Comparison of ENCODE assay signal across 21 cellular contexts in genomic region chr3:28232659-28233058, GRCh38.
"Had no signal": no experiment of that assay in that cellular context is flagged by ENCODE, and none has a peak within 500 bp of the region (broad histone marks: within the 10 kb centered on the region; RNA-seq: fewer than 3 reads in every experiment).

No MANE protein-coding gene starts in this region.

- DNase-seq: activated CD4-positive, alpha-beta T cell treated with anti-CD3 and anti-CD28 coated beads, Interleukin-2, amount 10 ng/mL, durations not matched to agents 7 days and 5 days; activated CD8-positive, alpha-beta memory T cell treated with anti-CD3 and anti-CD28 coated beads, Interleukin-2, amount 50 U/mL, for 4 hours; activated CD8-positive, alpha-beta T cell treated with anti-CD3 and anti-CD28 coated beads, Interleukin-2, amount 10 ng/mL, durations not matched to agents 7 days and 5 days; activated effector memory CD4-positive, alpha-beta T cell treated with anti-CD3 and anti-CD28 coated beads, Interleukin-2, amount 50 U/mL, for 16 hours; activated naive CD4-positive, alpha-beta T cell treated with anti-CD3 and anti-CD28 coated beads, Interleukin-2, amount 50 U/mL, for 16 hours; activated T-cell treated with anti-CD3 and anti-CD28 coated beads, Interleukin-2, amount 50 U/mL, for 48 hours; effector CD8-positive, alpha-beta T cell; heart right ventricle; left ventricle myocardium inferior; mammary epithelial cell; midbrain; nucleus accumbens; posterior cingulate gyrus; sigmoid colon; stimulated activated CD4-positive, alpha-beta T cell treated with anti-CD3 and anti-CD28 coated beads, Interleukin-4, amount 100 ng/mL, for 4 hours; testis had no signal

- H3K4me1 Mint-ChIP-seq: activated CD4-positive, alpha-beta T cell treated with anti-CD3 and anti-CD28 coated beads, Interleukin-2, amount 10 ng/mL, durations not matched to agents 7 days and 5 days; nephron; stimulated activated memory B cell treated with anti-CD40 and anti-IgM and Interleukin-4, amounts not matched to agents 10 μg/mL and 1 μg/mL and 100 μg/mL, for 72 hours had no signal

- H3K36me3 Mint-ChIP-seq: stimulated activated memory B cell treated with anti-CD40 and anti-IgM and Interleukin-4, amounts not matched to agents 10 μg/mL and 1 μg/mL and 100 μg/mL, for 72 hours; type B pancreatic cell had no signal

- H3K9me3 ChIP-seq: esophagus muscularis mucosa, heart right ventricle, left ventricle myocardium inferior, sigmoid colon, testis had no signal

- H3K27ac ChIP-seq: esophagus muscularis mucosa, heart right ventricle, left ventricle myocardium inferior, sigmoid colon, testis had no signal

- H3K4me1 ChIP-seq: esophagus muscularis mucosa, heart right ventricle, left ventricle myocardium inferior, sigmoid colon, testis had no signal

- H3K27me3 ChIP-seq: esophagus muscularis mucosa, heart right ventricle, sigmoid colon, testis had no signal

- ATAC-seq: activated CD8-positive, alpha-beta T cell treated with anti-CD3 and anti-CD28 coated beads, Interleukin-2, amount 10 ng/mL, durations not matched to agents 7 days and 5 days; heart right ventricle; stimulated activated memory B cell treated with anti-CD40 and anti-IgM and Interleukin-4, amounts not matched to agents 10 μg/mL and 1 μg/mL and 100 μg/mL, for 72 hours had no signal

- H3K36me3 ChIP-seq: esophagus muscularis mucosa, heart right ventricle, left ventricle myocardium inferior, sigmoid colon had no signal

- H3K9me3 Mint-ChIP-seq: dendritic cell treated with granulocyte-macrophage colony-stimulating factor and Interleukin-4, amounts not matched to agents 40 ng/mL and 50 ng/mL, for 4 days; nephron; stimulated activated memory B cell treated with anti-CD40 and anti-IgM and Interleukin-4, amounts not matched to agents 10 μg/mL and 1 μg/mL and 100 μg/mL, for 72 hours; type B pancreatic cell had no signal

- H3K27me3 Mint-ChIP-seq: activated CD4-positive, alpha-beta T cell treated with anti-CD3 and anti-CD28 coated beads, Interleukin-2, amount 10 ng/mL, durations not matched to agents 7 days and 5 days; stimulated activated memory B cell treated with anti-CD40 and anti-IgM and Interleukin-4, amounts not matched to agents 10 μg/mL and 1 μg/mL and 100 μg/mL, for 72 hours had no signal

- H3K27ac Mint-ChIP-seq: activated CD4-positive, alpha-beta T cell treated with anti-CD3 and anti-CD28 coated beads, Interleukin-2, amount 10 ng/mL, durations not matched to agents 7 days and 5 days; activated CD8-positive, alpha-beta T cell treated with anti-CD3 and anti-CD28 coated beads, Interleukin-2, amount 10 ng/mL, durations not matched to agents 7 days and 5 days; dendritic cell treated with granulocyte-macrophage colony-stimulating factor and Interleukin-4, amounts not matched to agents 40 ng/mL and 50 ng/mL, for 4 days; nephron; stimulated activated memory B cell treated with anti-CD40 and anti-IgM and Interleukin-4, amounts not matched to agents 10 μg/mL and 1 μg/mL and 100 μg/mL, for 72 hours; type B pancreatic cell had no signal

- H3K4me3 ChIP-seq: esophagus muscularis mucosa, heart right ventricle, left ventricle myocardium inferior, sigmoid colon, testis had no signal

- H3K4me3 Mint-ChIP-seq: activated CD4-positive, alpha-beta T cell treated with anti-CD3 and anti-CD28 coated beads, Interleukin-2, amount 10 ng/mL, durations not matched to agents 7 days and 5 days; activated CD8-positive, alpha-beta T cell treated with anti-CD3 and anti-CD28 coated beads, Interleukin-2, amount 10 ng/mL, durations not matched to agents 7 days and 5 days; dendritic cell treated with granulocyte-macrophage colony-stimulating factor and Interleukin-4, amounts not matched to agents 40 ng/mL and 50 ng/mL, for 4 days; nephron; stimulated activated memory B cell treated with anti-CD40 and anti-IgM and Interleukin-4, amounts not matched to agents 10 μg/mL and 1 μg/mL and 100 μg/mL, for 72 hours; type B pancreatic cell had no signal
